In genomic region chr9:112239284-112239683, GRCh38 we compare ENCODE assay signal across 1 cellular context.
TF ChIP-seq lines count a peak whose summit lies in the region.

No MANE protein-coding gene starts in this region.

TF ChIP-seq in GM23338, 12 proteins besides CTCF, POLR2A, EP300 and RAD21 (continued from another document):
- TF ChIP-seq CREB1 (CRISPR knock-in tag; IDR thresholded peaks at IDR 0.05; ENCODE audit: low read depth) (no peak), STAT1 (IDR thresholded peaks at IDR 0.05; ENCODE audit: unreplicated experiment) (no peak), NANOG (IDR thresholded peaks at IDR 0.05; ENCODE audit: borderline replicate concordance) (no peak), EZH2phosphoT487 (IDR thresholded peaks at IDR 0.05; ENCODE audit: unreplicated experiment) (no peak), JUNB (IDR thresholded peaks at IDR 0.05; ENCODE audit: unreplicated experiment) (no peak), REST (IDR thresholded peaks at IDR 0.05; ENCODE audit: unreplicated experiment) (no peak)
TF ChIP-seq in GM23338: peak in this region for 0.
